Comparison of ENCODE assay signal across 9 cellular contexts in genomic region chr20:38633577-38634093, GRCh38. TPM values are rescaled to one million over a fixed set of nuclear protein-coding genes. Genes with fewer than 3 reads are reported as not detected.
DNase-seq lines count a peak whose midpoint lies in the region; ATAC-seq, FAIRE-seq and TF ChIP-seq lines count a peak whose summit lies in the region.
"Had no signal": no experiment of that assay in that cellular context is flagged by ENCODE, and none has a peak within 500 bp of the region (broad histone marks: within the 10 kb centered on the region; RNA-seq: fewer than 3 reads in every experiment).

No MANE protein-coding gene starts in this region.

- H3K4me1 Mint-ChIP-seq in Calu3 (ENCODE audit: low read depth, unreplicated experiment) (peaks cover 19% of the 10 kb centered on the region), WTC11 (peaks cover 22% of the 10 kb centered on the region)

- TF ChIP-seq EP300 in HepG2 (IDR thresholded peaks at IDR 0.05; ENCODE audit: low read depth in 2 of 2, low read length in 2 of 2) = no peak
- TF ChIP-seq EP300 in HepG2 (CRISPR knock-in tag; IDR thresholded peaks at IDR 0.05; ENCODE audit: borderline replicate concordance) = no peak

- intact Hi-C loops in Calu3 (cut with micrococcal nuclease; ENCODE audit: unreplicated experiment) (no loop called here), HepG2 (cut with micrococcal nuclease; ENCODE audit: unreplicated experiment) (no loop called here)

- no peak overlapping the region for H3K4me2 ChIP-seq in HepG2 (ENCODE audit: low read depth, low read length)

- ATAC-seq in WTC11 = peak; percentile 91
- peak; percentile 91 for ATAC-seq in HepG2

- H3K4me3 Mint-ChIP-seq in Calu3 (ENCODE audit: low read depth, unreplicated experiment) = no peak overlapping the region
- H3K4me3 Mint-ChIP-seq in WTC11 = no peak overlapping the region

- no peak overlapping the region for H3K27ac Mint-ChIP-seq in Calu3 (ENCODE audit: unreplicated experiment)
- no peak overlapping the region for H3K27ac Mint-ChIP-seq in WTC11

- DNase-seq in Calu3 = peak; percentile 84
- peak; percentile 63 for DNase-seq in NCI-H2227 treated with DMSO at 0.1 percent for 48 hours (lab: John Stamatoyannopoulos, UW)
- DNase-seq in WTC11 (ENCODE audit: low spot score) = peak; percentile 79
- DNase-seq in cardiac fibroblast (ENCODE audit: low read depth in 2 of 2) = peak; percentile 50 to 61
- peak; percentile 71 for DNase-seq in HepG2 (ENCODE audit: low spot score)
- peak; percentile 10 for DNase-seq in stimulated activated CD8-positive, alpha-beta memory T cell treated with anti-CD3 and anti-CD28 coated beads, Interleukin-15, amount 100 ng/mL, for 24 hours (ENCODE audit: low read depth)
- DNase-seq in cerebellar nuclear complex (lab: John Stamatoyannopoulos, UW) = no peak

- H3K79me2 ChIP-seq in HepG2 (ENCODE audit: insufficient read depth, low read length) = no peaks in the 10 kb centered on the region

- POLR2A ChIA-PET in HEK293 (lab: Yijun Ruan, JAX) (no interaction called here), WTC11 (lab: Charles Lee) (interaction anchor here (1.3 kb wide), 1 partner anchor 90 kb away, joined by 3 read pairs; no protein-coding TSS in a partner anchor), HepG2 (lab: Yijun Ruan, JAX) (interaction anchor here (0.7 kb wide), 1 partner anchor 33 kb away, joined by 3 read pairs; no protein-coding TSS in a partner anchor)

- in situ Hi-C loops in HepG2 (cut with HindIII; ENCODE audit: extremely low pct_ligation_motif_present, low pct_unique_long_range_greater_than_20kb) = loop anchor here (25.0 kb wide), 1 partner anchor 404 kb away; no protein-coding TSS in a partner anchor

- TF ChIP-seq RAD21 in HepG2 (CRISPR knock-in tag; IDR thresholded peaks at IDR 0.05) = peak; percentile 82

- H3K4me3 ChIP-seq in HEK293 (ENCODE audit: low read depth, low read length) = no peak overlapping the region
- H3K4me3 ChIP-seq in cardiac fibroblast (replicated peaks in 1 of 2; ENCODE audit: low read depth in 2 of 2, low read length in 2 of 2) = no peak overlapping the region
- H3K4me3 ChIP-seq in HepG2 (replicated peaks in 1 of 3; ENCODE audit: insufficient read depth in 1 of 3, low read depth in 2 of 3, low read length in 3 of 3) = no peak overlapping the region

- FAIRE-seq in HepG2 (lab: Jason Lieb, UNC) = peak; percentile 84

- no peak overlapping the region for H2AFZ ChIP-seq in HepG2 (ENCODE audit: low read length)

- H3K27me3 ChIP-seq in HepG2 (ENCODE audit: control insufficient read depth in 1 of 2, insufficient read depth in 2 of 2, low read length in 2 of 2) = no peaks in the 10 kb centered on the region; a peak in 1 of 5 replicates

- H3K27ac ChIP-seq in HEK293 (ENCODE audit: extremely low read depth, low read depth, low read length) = no peak overlapping the region
- no peak overlapping the region for H3K27ac ChIP-seq in HepG2 (ENCODE audit: extremely low read length, insufficient read depth, low read length)

- H3K4me1 ChIP-seq in HEK293 (ENCODE audit: control insufficient read depth, insufficient read depth, low read length) (no peaks in the 10 kb centered on the region), HepG2 (ENCODE audit: insufficient read depth, low read length) (peaks cover 8% of the 10 kb centered on the region)

- WGBS in HepG2 (ENCODE audit: low lambda C conversion rate) = 26% methylated on average over 12 of the region's 13 CpGs

- H3K9me3 ChIP-seq in HEK293 (ENCODE audit: control insufficient read depth, insufficient read depth, low read depth, low read length) (no peaks in the 10 kb centered on the region), HepG2 (ENCODE audit: low read length) (no peaks in the 10 kb centered on the region)

- H3K9me3 Mint-ChIP-seq in Calu3 (ENCODE audit: low read depth, unreplicated experiment) = no peaks in the 10 kb centered on the region
- H3K9me3 Mint-ChIP-seq in WTC11 = peaks cover 3% of the 10 kb centered on the region; the same call in 1 of the 2 replicates

- TF ChIP-seq POLR2A in HepG2 (IDR thresholded peaks at IDR 0.05; ENCODE audit: insufficient read depth in 1 of 2, low read depth in 2 of 2, low read length in 2 of 2) = no peak

- no peaks in the 10 kb centered on the region for H3K27me3 Mint-ChIP-seq in Calu3 (ENCODE audit: unreplicated experiment)
- peaks cover 11% of the 10 kb centered on the region for H3K27me3 Mint-ChIP-seq in WTC11 (ENCODE audit: low read depth)

- H4K20me1 ChIP-seq in HepG2 (ENCODE audit: insufficient read depth, low read length) = no peaks in the 10 kb centered on the region

- H3K36me3 Mint-ChIP-seq in Calu3 (ENCODE audit: insufficient read depth, unreplicated experiment) (peaks cover 25% of the 10 kb centered on the region), WTC11 (no peaks in the 10 kb centered on the region)

- BruUV-seq in Calu3 (replicated peaks; lab: Mats Ljungman, UMichigan) (no TSS peak), HepG2 (replicated peaks; lab: Mats Ljungman, UMichigan) (no TSS peak)

- H3K36me3 ChIP-seq in HEK293 (ENCODE audit: control insufficient read depth in 2 of 2, insufficient read depth in 1 of 2, low read length in 2 of 2) (no peaks in the 10 kb centered on the region), HepG2 (replicated peaks in 1 of 2; ENCODE audit: control insufficient read depth in 1 of 2, insufficient read depth in 2 of 2, low read length in 2 of 2) (no peaks in the 10 kb centered on the region)

- CTCF ChIA-PET in Calu3 (lab: Charles Lee) = interaction anchor here (0.7 to 1.1 kb wide), 5 partner anchors 12 to 117 kb away, joined by 3 to 4 read pairs (median 3); no protein-coding TSS in a partner anchor
- CTCF ChIA-PET in HEK293 (lab: Yijun Ruan, JAX) = interaction anchor here (0.8 to 2.6 kb wide), 9 partner anchors 14 to 261 kb away, joined by 3 to 9 read pairs (median 5); no protein-coding TSS in a partner anchor
- CTCF ChIA-PET in WTC11 (lab: Charles Lee) = interaction anchor here (0.6 to 4.3 kb wide), 14 partner anchors 9 to 114 kb away, joined by 3 to 29 read pairs (median 4); partner anchors contain the start of genes ACTR5 and SLC32A1
- CTCF ChIA-PET in HepG2 (lab: Yijun Ruan, JAX; ENCODE audit: low intra/inter-chr PET ratio, low total read pairs) = interaction anchor here (2.6 kb wide), 1 partner anchor 118 kb away, joined by 9 read pairs; no protein-coding TSS in a partner anchor

- no peak overlapping the region for H3K9ac ChIP-seq in HepG2 (ENCODE audit: insufficient read depth, low read depth, low read length)

- TF ChIP-seq CTCF in Calu3 (IDR thresholded peaks at IDR 0.05; ENCODE audit: unreplicated experiment) = peak; percentile 93
- TF ChIP-seq CTCF in HEK293 (tag by site-specific recombination; IDR thresholded peaks at IDR 0.05) = peak; percentile 71
- TF ChIP-seq CTCF in WTC11 (IDR thresholded peaks at IDR 0.05) = peak; percentile 81
- TF ChIP-seq CTCF in cardiac fibroblast (IDR thresholded peaks at IDR 0.05; ENCODE audit: low read depth, low read length) = peak; percentile 95
- TF ChIP-seq CTCF in HepG2 (CRISPR knock-in tag; IDR thresholded peaks at IDR 0.05) = peak; percentile 94

RNA-seq across cellular contexts. Expression of gene ARHGAP40, which starts 32.0 kb away (rescaled TPM):
- total RNA-seq in Calu3 (2022) (8.3 and 9.7 TPM in 2 replicates), WTC11 (2021) (0.46 to 0.72 TPM (median 0.60 TPM) in 3 replicates), HepG2 (2016; rRNA removed; fragmentation: Illumina TruSeq; extraction: Trizol) (0.44 and 0.75 TPM in 2 replicates)
- total RNA-seq in HepG2 (2016; cell fraction: cytosol; rRNA removed; fragmentation: Illumina TruSeq; extraction: Trizol; ENCODE audit: low read depth) = 0.09 and 0.30 TPM in 2 replicates
- total RNA-seq in HepG2 (2016; cell fraction: insoluble cytoplasmic fraction; rRNA removed; fragmentation: Illumina TruSeq; extraction: Trizol) = 0.34 and 0.84 TPM in 2 replicates
- total RNA-seq in HepG2 (2016; cell fraction: membrane; rRNA removed; fragmentation: Illumina TruSeq; extraction: Trizol) = 0.10 and 0.43 TPM in 2 replicates
- 0.31 and 0.90 TPM in 2 replicates for total RNA-seq in HepG2 (2016; cell fraction: nucleus; rRNA removed; fragmentation: Illumina TruSeq; extraction: Trizol)
- polyA plus RNA-seq in HepG2 (2011; rRNA removed) = 2.1 and 2.7 TPM in 2 replicates
- 0.72 and 0.86 TPM in 2 replicates for polyA plus RNA-seq in HepG2 (2011; cell fraction: cytosol; rRNA removed)
- polyA plus RNA-seq in HepG2 (2011; cell fraction: nucleus; rRNA removed) = 15.4 and 16.6 TPM in 2 replicates
- 0.47 and 0.86 TPM in 2 replicates for polyA plus RNA-seq in HepG2 (2012)
- 0.06 and 0.20 TPM in 2 replicates for polyA plus RNA-seq in HepG2 (2016; cell fraction: cytosol; fragmentation: Illumina TruSeq; extraction: Trizol; ENCODE audit: low read depth)
- polyA plus RNA-seq in HepG2 (2016; cell fraction: insoluble cytoplasmic fraction; fragmentation: Illumina TruSeq; extraction: Trizol; ENCODE audit: low read depth) = 0.21 and 0.39 TPM in 2 replicates
- 0.19 and 0.26 TPM in 2 replicates for polyA plus RNA-seq in HepG2 (2016; cell fraction: membrane; fragmentation: Illumina TruSeq; extraction: Trizol; ENCODE audit: low read depth)
- polyA plus RNA-seq in HepG2 (2016; cell fraction: nucleus; fragmentation: Illumina TruSeq; extraction: Trizol; ENCODE audit: insufficient read depth, low read depth) = 1.5 and 2.2 TPM in 2 replicates
- 1.7 TPM in 1 of 2 replicates, not detected in the other for polyA minus RNA-seq in HepG2 (2011; rRNA and poly(A)+ RNA removed; ENCODE audit: low replicate concordance)
- polyA minus RNA-seq in HepG2 (2011; cell fraction: cytosol; rRNA and poly(A)+ RNA removed) = 0.20 TPM in 1 of 2 replicates, not detected in the other
- polyA minus RNA-seq in HepG2 (2011; cell fraction: nucleus; rRNA and poly(A)+ RNA removed) = 2.7 and 2.9 TPM in 2 replicates
- total RNA-seq: T-helper 1 cell treated with Interleukin-12 subunit alpha and Interleukin-12 subunit beta and Interleukin-4 antibody, amounts not matched to agents 30 ng/mL and 1 ng/mL, for 36 hours had no signal

RNA-seq across cellular contexts. Expression of gene ADIG, which starts 52.6 kb away (rescaled TPM):
- total RNA-seq in Calu3 (2022) (not detected in 2 replicates), WTC11 (2021) (not detected in 3 replicates), HepG2 (2016; rRNA removed; fragmentation: Illumina TruSeq; extraction: Trizol) (0.15 and 0.28 TPM in 2 replicates)
- not detected in 2 replicates for total RNA-seq in HepG2 (2016; cell fraction: cytosol; rRNA removed; fragmentation: Illumina TruSeq; extraction: Trizol; ENCODE audit: low read depth)
- total RNA-seq in HepG2 (2016; cell fraction: insoluble cytoplasmic fraction; rRNA removed; fragmentation: Illumina TruSeq; extraction: Trizol) = not detected in 2 replicates
- total RNA-seq in HepG2 (2016; cell fraction: membrane; rRNA removed; fragmentation: Illumina TruSeq; extraction: Trizol) = not detected in 2 replicates
- not detected in 2 replicates for total RNA-seq in HepG2 (2016; cell fraction: nucleus; rRNA removed; fragmentation: Illumina TruSeq; extraction: Trizol)
- polyA plus RNA-seq in HepG2 (2011; rRNA removed) = 0.10 TPM in 1 of 2 replicates, not detected in the other
- polyA plus RNA-seq in HepG2 (2011; cell fraction: cytosol; rRNA removed) = not detected in 2 replicates
- polyA plus RNA-seq in HepG2 (2011; cell fraction: nucleus; rRNA removed) = not detected in 2 replicates
- not detected in 2 replicates for polyA plus RNA-seq in HepG2 (2012)
- polyA plus RNA-seq in HepG2 (2016; cell fraction: cytosol; fragmentation: Illumina TruSeq; extraction: Trizol; ENCODE audit: low read depth) = not detected in 2 replicates
- polyA plus RNA-seq in HepG2 (2016; cell fraction: insoluble cytoplasmic fraction; fragmentation: Illumina TruSeq; extraction: Trizol; ENCODE audit: low read depth) = not detected in 2 replicates
- polyA plus RNA-seq in HepG2 (2016; cell fraction: membrane; fragmentation: Illumina TruSeq; extraction: Trizol; ENCODE audit: low read depth) = not detected in 2 replicates
- not detected in 2 replicates for polyA plus RNA-seq in HepG2 (2016; cell fraction: nucleus; fragmentation: Illumina TruSeq; extraction: Trizol; ENCODE audit: insufficient read depth, low read depth)
- polyA minus RNA-seq in HepG2 (2011; rRNA and poly(A)+ RNA removed; ENCODE audit: low replicate concordance) = not detected in 2 replicates
- polyA minus RNA-seq in HepG2 (2011; cell fraction: cytosol; rRNA and poly(A)+ RNA removed) = not detected in 2 replicates
- polyA minus RNA-seq in HepG2 (2011; cell fraction: nucleus; rRNA and poly(A)+ RNA removed) = not detected in 2 replicates
- total RNA-seq: T-helper 1 cell treated with Interleukin-12 subunit alpha and Interleukin-12 subunit beta and Interleukin-4 antibody, amounts not matched to agents 30 ng/mL and 1 ng/mL, for 36 hours had no signal

Comparison
In these comparisons a context has a peak if more than half of its experiments do, and no peak if none do; other contexts are left out.
1. DNase-seq: peak in Calu3 (single experiment), NCI-H2227 treated with DMSO at 0.1 percent for 48 hours (single experiment), WTC11 (single experiment), cardiac fibroblast (2 of 2), HepG2 (single experiment) and stimulated activated CD8-positive, alpha-beta memory T cell treated with anti-CD3 and anti-CD28 coated beads, Interleukin-15, amount 100 ng/mL, for 24 hours (single experiment); none in cerebellar nuclear complex (0 of 2).
2. Peak in every context shown above with its lines, with median percentiles within 50 percentile points of each other: CTCF ChIP-seq.